20 cellular contexts compared by ENCODE assay signal in genomic region chr11:56945526-56945925, GRCh38. TPM values are rescaled to one million over a fixed set of nuclear protein-coding genes. Genes with fewer than 3 reads are reported as not detected.
"Had no signal": no experiment of that assay in that cellular context is flagged by ENCODE, and none has a peak within 500 bp of the region (broad histone marks: within the 10 kb centered on the region; RNA-seq: fewer than 3 reads in every experiment).

No MANE protein-coding gene starts in this region.

RNA-seq across cellular contexts. Expression of gene OR5AK2, which starts 43.2 kb away (rescaled TPM):
- total RNA-seq: activated naive CD4-positive, alpha-beta T cell treated with anti-CD3 and anti-CD28 coated beads for 36 hours; activated naive CD4-positive, alpha-beta T cell treated with anti-CD3 and anti-CD28 coated beads, Interleukin-2, amount 50 U/mL, for 72 hours; activated naive CD8-positive, alpha-beta T cell treated with anti-CD3 and anti-CD28 coated beads for 36 hours; activated naive CD8-positive, alpha-beta T cell treated with anti-CD3 and anti-CD28 coated beads, Interleukin-2, amount 10 ng/mL, durations not matched to agents 7 days and 5 days; activated T-cell treated with anti-CD3 and anti-CD28 coated beads, Interleukin-2, amount 50 U/mL, for 4 hours; activated T-cell treated with anti-CD3 and anti-CD28 coated beads, Interleukin-2, amount 50 U/mL, for 72 hours; activated T-helper 1 cell treated with anti-CD3 and anti-CD28 coated beads, Interleukin-12 subunit alpha, Interleukin-12 subunit beta, Interleukin-2, Interleukin-4 antibody, amounts not matched to agents 30 ng/mL and 10 ng/mL and 1 ng/mL, durations not matched to agents 14 hours and 24 hours and 36 hours; activated T-helper 17 cell treated with anti-CD3 and anti-CD28 coated beads, Interleukin-2, amount 50 U/mL, for 72 hours; activated T-helper 2 cell treated with anti-CD3 and anti-CD28 coated beads, Interferon-gamma antibody, Interleukin-2, Interleukin-4, amounts not matched to agents 10 μg/mL and 5 μg/mL and 100 μg/mL, durations not matched to agents 14 hours and 24 hours and 36 hours; adrenal gland; aorta; ascending aorta; astrocyte; body of pancreas; breast epithelium; bronchial epithelial cell; cardiac muscle cell; cardiac septum; cerebellum; chondrocyte had no signal
